In genomic region chr9:133430244-133430643, GRCh38 we compare ENCODE assay signal across 21 cellular contexts. TPM values are rescaled to one million over a fixed set of nuclear protein-coding genes. Genes with fewer than 3 reads are reported as not detected.
DNase-seq lines count a peak whose midpoint lies in the region; ATAC-seq and FAIRE-seq lines count a peak whose summit lies in the region.
"Had no signal": no experiment of that assay in that cellular context is flagged by ENCODE, and none has a peak within 500 bp of the region (broad histone marks: within the 10 kb centered on the region; RNA-seq: fewer than 3 reads in every experiment).

No MANE protein-coding gene starts in this region.

- no peaks in the 10 kb centered on the region for H3K9me3 ChIP-seq in iPS-18a (ENCODE audit: control insufficient read depth, low read depth, low read length)
- H3K9me3 ChIP-seq in small intestine (ENCODE audit: control insufficient read depth, low read depth) = no peaks in the 10 kb centered on the region
- H3K9me3 ChIP-seq: MG63, SJSA1, upper lobe of right lung had no signal

- 83 to 95% (median 95%) methylated on average over 1 of the region's 1 CpG for WGBS in small intestine, 3 donors

- peaks cover 6% of the 10 kb centered on the region for H3K4me1 ChIP-seq in iPS-18a (ENCODE audit: control insufficient read depth, low read depth, low read length)
- H3K4me1 ChIP-seq in small intestine (ENCODE audit: control insufficient read depth in 2 of 2, insufficient read depth in 1 of 2, low read depth in 1 of 2, low read length in 1 of 2) = peaks cover 0 to 4% of the 10 kb centered on the region in 2 donors
- H3K4me1 ChIP-seq: SJSA1 had no signal

- H3K36me3 ChIP-seq in iPS-18a (ENCODE audit: control insufficient read depth, low read depth, low read length) (no peaks in the 10 kb centered on the region), small intestine (ENCODE audit: control insufficient read depth in 2 of 2, insufficient read depth in 2 of 2, low read length in 2 of 2) (no peaks in the 10 kb centered on the region)
- H3K36me3 ChIP-seq: MG63, SJSA1, upper lobe of right lung had no signal

- ATAC-seq in HG02763 (IDR thresholded peaks at IDR 0.05; ENCODE audit: unreplicated experiment) = no peak
- no peak for ATAC-seq in GM21619 (IDR thresholded peaks at IDR 0.05; ENCODE audit: unreplicated experiment)

- FAIRE-seq in small intestine (lab: Jason Lieb, UNC) = no peak
- FAIRE-seq: RCC 7860 had no signal

- peak; percentile 21 for DNase-seq in 8988T
- DNase-seq in GDM1 (lab: John Stamatoyannopoulos, UW) = peak; percentile 27
- DNase-seq in SKM-1 (lab: John Stamatoyannopoulos, UW; ENCODE audit: unreplicated experiment) = peak; percentile 21
- no peak for DNase-seq in HT-29 (ENCODE audit: low spot score)
- no peak for DNase-seq in small intestine
- DNase-seq: activated CD4-positive, alpha-beta T cell treated with anti-CD3 and anti-CD28 coated beads for 48 hours; activated T-cell treated with anti-CD3 and anti-CD28 coated beads, Interleukin-2, amount 50 U/mL, for 4 hours; C1 segment of cervical spinal cord; KBM-7; MG63; NCI-H1436 treated with DMSO at 0.1 percent for 48 hours; NCI-H510A; stimulated activated CD4-positive, alpha-beta T cell treated with anti-CD3 and anti-CD28 coated beads, Interleukin-1b, Interleukin-23, amount 100 ng/mL, for 48 hours; upper lobe of right lung had no signal

- H3K27ac ChIP-seq in iPS-18a (ENCODE audit: low read length) (no peak overlapping the region), small intestine (ENCODE audit: low read depth in 1 of 2, low read length in 1 of 2) (no peak overlapping the region)
- H3K27ac ChIP-seq: SJSA1, skin epidermis, upper lobe of right lung had no signal

- H3K27me3 ChIP-seq in iPS-18a (ENCODE audit: control insufficient read depth, insufficient read depth, low read length) (peaks cover 19% of the 10 kb centered on the region), small intestine (ENCODE audit: control insufficient read depth in 2 of 2, insufficient read depth in 2 of 2, low read length in 2 of 2) (peaks cover 2 to 4% of the 10 kb centered on the region in 2 donors)
- H3K27me3 ChIP-seq: MG63, SJSA1 had no signal

- H3K4me3 ChIP-seq in iPS-18a (ENCODE audit: low read length) (peak overlapping the region; percentile 56), small intestine (ENCODE audit: low read depth in 1 of 2, low read length in 2 of 2) (no peak overlapping the region)
- H3K4me3 ChIP-seq: lung, MG63, SJSA1, skin epidermis, upper lobe of right lung had no signal

- no peak overlapping the region for H3K9ac ChIP-seq in iPS-18a (ENCODE audit: low read length)

RNA-seq across cellular contexts. Expression of gene ADAMTS13, which starts 8.1 kb away (rescaled TPM):
- total RNA-seq in HT-29 (2014; rRNA removed; shearing (Covaris generic)) = 0.39 and 1.0 TPM in 2 replicates
- polyA plus RNA-seq in small intestine = 10 to 100 TPM in 1 of 3 donors, 1 to 10 TPM in 2; 2.4 to 16.8 (median 6.5) TPM

RNA-seq across cellular contexts. Expression of gene REXO4, which starts 12.4 kb away (rescaled TPM):
- total RNA-seq in HT-29 (2014; rRNA removed; shearing (Covaris generic)) = 30.7 and 32.3 TPM in 2 replicates
- 10 to 100 TPM; 18.9 to 22.9 (median 20.1) TPM for polyA plus RNA-seq in small intestine

RNA-seq across cellular contexts. Expression of gene CACFD1, which starts 29.5 kb away (rescaled TPM):
- total RNA-seq in HT-29 (2014; rRNA removed; shearing (Covaris generic)) = 48.0 and 59.5 TPM in 2 replicates
- 10 to 100 TPM; 27.0 to 30.8 (median 28.2) TPM for polyA plus RNA-seq in small intestine

RNA-seq across cellular contexts. Expression of gene SLC2A6, which starts 48.7 kb away (rescaled TPM):
- total RNA-seq in HT-29 (2014; rRNA removed; shearing (Covaris generic)) = 12.5 and 14.4 TPM in 2 replicates
- polyA plus RNA-seq in small intestine = 1 to 10 TPM in 2 of 3 donors, under 1 TPM in 1; 0.89 to 2.5 (median 1.6) TPM

RNA-seq across cellular contexts. Expression of gene STKLD1, which starts 54.1 kb away (rescaled TPM):
- total RNA-seq in HT-29 (2014; rRNA removed; shearing (Covaris generic)) = not detected in 2 replicates
- polyA plus RNA-seq in small intestine = 1 to 10 TPM in 2 of 3 donors, under 1 TPM in 1; 0.79 to 8.1 (median 3.5) TPM

Comparison
In these comparisons a context has a peak if more than half of its experiments do, and no peak if none do; other contexts are left out.
1. DNase-seq: peak in 8988T (single experiment), GDM1 (single experiment) and SKM-1 (single experiment); none in HT-29 (single experiment) and small intestine (single experiment).